ENCODE assay signal across 10 cellular contexts in the genomic region with DNA sequence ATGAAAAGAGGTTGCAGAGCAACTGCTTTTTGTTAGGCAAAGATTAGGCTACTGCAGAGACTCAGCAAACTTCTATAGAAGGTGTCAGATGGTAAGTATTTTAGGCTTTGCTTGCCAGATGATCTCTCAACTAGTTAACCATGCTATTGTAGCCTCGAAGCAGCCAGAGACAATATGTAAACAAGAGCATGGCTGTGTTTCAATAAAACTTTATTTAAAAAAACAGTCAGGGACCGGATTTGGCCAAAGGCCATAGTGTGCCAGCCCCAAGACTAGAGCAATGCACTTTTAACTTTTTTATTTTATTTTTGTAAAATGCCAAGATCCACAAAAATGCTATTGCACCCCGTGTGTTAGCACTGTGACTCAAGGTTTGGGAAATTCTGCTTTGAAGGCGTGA. TPM values are rescaled to one million over a fixed set of nuclear protein-coding genes. Genes with fewer than 3 reads are reported as not detected.
"Had no signal": no experiment of that assay in that cellular context is flagged by ENCODE, and none has a peak within 500 bp of the region (broad histone marks: within the 10 kb centered on the region; RNA-seq: fewer than 3 reads in every experiment).

No MANE protein-coding gene starts in this region.

- H3K4me1 Mint-ChIP-seq: GM23338, IgD-negative memory B cell had no signal

- H3K4me3 Mint-ChIP-seq: GM23338, HFFc6, IgD-negative memory B cell had no signal

- H3K36me3 ChIP-seq: HAP-1 had no signal

- H3K4me3 ChIP-seq: GM23338, HAP-1 had no signal

- H3K36me3 Mint-ChIP-seq: IgD-negative memory B cell had no signal

- FAIRE-seq: H1, H54, HTR-8/SVneo had no signal

- H3K27me3 Mint-ChIP-seq: IgD-negative memory B cell had no signal

- ATAC-seq: GM23338, HCT116 had no signal

- H3K9me3 ChIP-seq: HAP-1 had no signal

- H3K4me1 ChIP-seq: HAP-1 had no signal

- H2AFZ ChIP-seq: GM23338 had no signal

- DNase-seq: HFFc6, KG1 had no signal

- H3K27ac Mint-ChIP-seq: GM23338, HFFc6, IgD-negative memory B cell had no signal

- H3K4me2 ChIP-seq: GM23338 had no signal

RNA-seq across cellular contexts. Expression of a gene that starts 1.4 kb away (rescaled TPM):
- total RNA-seq: GM23338, H1, HFFc6, HT-29 had no signal
- polyA plus RNA-seq: GM23338, IgD-negative memory B cell had no signal
